In the genomic region with DNA sequence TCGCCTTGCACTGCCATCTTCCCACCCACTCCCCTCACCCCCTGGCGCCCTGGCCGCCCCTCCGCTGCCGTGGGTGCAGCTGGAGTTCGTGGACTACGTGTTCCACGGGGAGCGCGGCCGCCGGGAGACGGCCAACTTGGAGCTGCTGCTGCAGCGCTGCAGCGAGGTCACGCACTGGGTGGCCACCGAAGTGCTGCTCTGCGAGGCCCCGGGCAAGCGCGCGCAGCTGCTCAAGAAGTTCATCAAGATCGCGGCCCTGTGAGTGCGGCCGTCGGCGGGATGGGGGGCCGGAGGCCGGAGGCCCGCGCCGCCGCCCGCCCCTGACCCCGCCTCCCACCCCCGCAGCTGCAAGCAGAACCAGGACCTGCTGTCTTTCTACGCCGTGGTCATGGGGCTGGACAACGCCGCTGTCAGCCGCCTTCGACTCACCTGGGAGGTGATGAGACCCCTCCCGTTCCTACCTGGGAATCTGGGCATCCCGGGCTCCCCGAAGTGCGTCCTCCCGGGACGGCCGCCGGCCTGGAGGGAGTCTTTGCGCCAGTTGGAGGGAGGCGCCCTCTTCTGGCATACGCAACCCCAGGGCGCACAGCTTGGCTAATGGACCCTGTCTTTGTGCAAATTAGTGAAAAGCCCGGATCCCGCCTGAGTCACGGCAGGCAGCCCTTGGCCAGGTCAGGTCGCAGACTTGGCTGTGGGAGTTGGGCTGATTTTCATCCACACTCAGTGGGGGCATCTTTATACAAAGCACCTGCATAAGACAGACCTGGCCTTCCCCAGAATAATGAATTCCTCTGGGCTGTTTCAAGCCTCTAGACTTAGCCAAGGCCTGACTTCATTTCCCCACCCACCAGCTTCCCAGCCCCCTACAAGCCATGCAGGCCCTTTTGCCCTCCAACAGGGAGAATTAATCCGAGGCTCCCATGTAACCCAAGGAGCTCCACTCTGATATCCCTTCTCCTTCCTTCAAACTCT, we compare ENCODE assay signal across 8 cellular contexts. TPM values are rescaled to one million over a fixed set of nuclear protein-coding genes. Genes with fewer than 3 reads are reported as not detected.
DNase-seq lines count a peak whose midpoint lies in the region; ATAC-seq and TF ChIP-seq lines count a peak whose summit lies in the region.

No MANE protein-coding gene starts in this region.

- no peaks in the 10 kb centered on the region for H3K9me3 ChIP-seq in OCI-LY1 (ENCODE audit: low read length)

- peak overlapping the region; percentile 95 for H3K4me2 ChIP-seq in OCI-LY1 (ENCODE audit: low read length)

- H3K27me3 Mint-ChIP-seq in activated T-helper 1 cell treated with anti-CD3 and anti-CD28 coated beads, Interleukin-12 subunit alpha, Interleukin-12 subunit beta, Interleukin-2, Interleukin-4 antibody, amounts not matched to agents 30 ng/mL and 10 ng/mL and 1 ng/mL, durations not matched to agents 14 hours and 24 hours and 36 hours (ENCODE audit: insufficient read depth), result peaks cover 2% of the 10 kb centered on the region
- H3K27me3 Mint-ChIP-seq in natural killer cell treated with Interleukin-12 subunit alpha and Interleukin-12 subunit beta and Interleukin-15 and Interleukin-18, amount 100 ng/mL, for 72 hours, result peaks cover 0 to 4% of the 10 kb centered on the region in 2 donors

- H3K27ac ChIP-seq in OCI-LY1 (ENCODE audit: low read depth, low read length, poor library complexity, severe bottlenecking), result no peak overlapping the region

- no peaks in the 10 kb centered on the region for H3K27me3 ChIP-seq in OCI-LY1 (ENCODE audit: insufficient read depth, low read length)

- peak; percentile 84 for TF ChIP-seq CTCF in GM13976 (IDR thresholded peaks at IDR 0.05; ENCODE audit: borderline replicate concordance, control extremely low read depth, extremely low read depth, insufficient read depth, missing control alignments)
- peak; percentile 92 for TF ChIP-seq CTCF in OCI-LY1 (IDR thresholded peaks at IDR 0.05; ENCODE audit: low read length)
- peak; percentile 77 for TF ChIP-seq CTCF in fibroblast of the aortic adventitia (IDR thresholded peaks at IDR 0.05; ENCODE audit: insufficient read depth, low read length)

- H3K27ac Mint-ChIP-seq in activated T-helper 1 cell treated with anti-CD3 and anti-CD28 coated beads, Interleukin-12 subunit alpha, Interleukin-12 subunit beta, Interleukin-2, Interleukin-4 antibody, amounts not matched to agents 30 ng/mL and 10 ng/mL and 1 ng/mL, durations not matched to agents 14 hours and 24 hours and 36 hours, result peak overlapping the region; percentile 79
- H3K27ac Mint-ChIP-seq in natural killer cell treated with Interleukin-12 subunit alpha and Interleukin-12 subunit beta and Interleukin-15 and Interleukin-18, amount 100 ng/mL, for 72 hours, result no peak overlapping the region

- no peaks in the 10 kb centered on the region for H3F3A ChIP-seq in OCI-LY1 (ENCODE audit: insufficient read depth, low read length)

- no peaks in the 10 kb centered on the region for H3K79me2 ChIP-seq in OCI-LY1 (ENCODE audit: insufficient read depth, low read length)

- in situ Hi-C loops in GM13976 (cut with MboI; ENCODE audit: low sequenced_read_pairs, unreplicated experiment), result no loop called here

- peaks cover 5% of the 10 kb centered on the region for H3K36me3 Mint-ChIP-seq in activated T-helper 1 cell treated with anti-CD3 and anti-CD28 coated beads, Interleukin-12 subunit alpha, Interleukin-12 subunit beta, Interleukin-2, Interleukin-4 antibody, amounts not matched to agents 30 ng/mL and 10 ng/mL and 1 ng/mL, durations not matched to agents 14 hours and 24 hours and 36 hours (ENCODE audit: low read depth)
- no peaks in the 10 kb centered on the region for H3K36me3 Mint-ChIP-seq in natural killer cell treated with Interleukin-12 subunit alpha and Interleukin-12 subunit beta and Interleukin-15 and Interleukin-18, amount 100 ng/mL, for 72 hours

- H4K20me1 ChIP-seq in OCI-LY1 (ENCODE audit: insufficient read depth, low read length), result no peaks in the 10 kb centered on the region

- H3K4me1 ChIP-seq in OCI-LY1 (ENCODE audit: insufficient read depth, low read length, severe bottlenecking), result peaks cover 13% of the 10 kb centered on the region

- no peaks in the 10 kb centered on the region for H3K36me3 ChIP-seq in OCI-LY1 (ENCODE audit: insufficient read depth, low read length)

- peaks cover 16% of the 10 kb centered on the region for H3K4me1 Mint-ChIP-seq in activated T-helper 1 cell treated with anti-CD3 and anti-CD28 coated beads, Interleukin-12 subunit alpha, Interleukin-12 subunit beta, Interleukin-2, Interleukin-4 antibody, amounts not matched to agents 30 ng/mL and 10 ng/mL and 1 ng/mL, durations not matched to agents 14 hours and 24 hours and 36 hours (ENCODE audit: low read depth)
- H3K4me1 Mint-ChIP-seq in natural killer cell treated with Interleukin-12 subunit alpha and Interleukin-12 subunit beta and Interleukin-15 and Interleukin-18, amount 100 ng/mL, for 72 hours (ENCODE audit: low read depth in 2 of 2), result peaks cover 0 to 3% of the 10 kb centered on the region in 2 donors

- H3K4me3 Mint-ChIP-seq in activated T-helper 1 cell treated with anti-CD3 and anti-CD28 coated beads, Interleukin-12 subunit alpha, Interleukin-12 subunit beta, Interleukin-2, Interleukin-4 antibody, amounts not matched to agents 30 ng/mL and 10 ng/mL and 1 ng/mL, durations not matched to agents 14 hours and 24 hours and 36 hours, result peak overlapping the region; percentile 92
- H3K4me3 Mint-ChIP-seq in natural killer cell treated with Interleukin-12 subunit alpha and Interleukin-12 subunit beta and Interleukin-15 and Interleukin-18, amount 100 ng/mL, for 72 hours, result peak overlapping the region; percentile 82

- H3K4me3 ChIP-seq in OCI-LY1 (ENCODE audit: low read depth, low read length, poor library complexity, severe bottlenecking) (peak overlapping the region; percentile 70), fibroblast of the aortic adventitia (ENCODE audit: low read depth, low read length) (peak overlapping the region; percentile 65)

- intact Hi-C loops in activated T-helper 1 cell treated with anti-CD3 and anti-CD28 coated beads, Interleukin-12 subunit alpha, Interleukin-12 subunit beta, Interleukin-2, Interleukin-4 antibody, amounts not matched to agents 30 ng/mL and 10 ng/mL and 1 ng/mL, durations not matched to agents 14 hours and 24 hours and 36 hours (cut with micrococcal nuclease), result loop anchor here (1.0 to 2.0 kb wide), 3 partner anchors 15 to 178 kb away; partner anchors contain the start of gene RAPGEFL1

- peak overlapping the region; percentile 71 for H3K9ac ChIP-seq in OCI-LY1 (ENCODE audit: low read length)

- no peaks in the 10 kb centered on the region for H3K9me2 ChIP-seq in OCI-LY1 (ENCODE audit: low read depth, low read length)

- H2AFZ ChIP-seq in OCI-LY1 (ENCODE audit: low read length), result no peak overlapping the region

- peak; percentile 73 for ATAC-seq in HG03108 (IDR thresholded peaks at IDR 0.05; ENCODE audit: unreplicated experiment)
- ATAC-seq in natural killer cell treated with Interleukin-12 subunit alpha and Interleukin-12 subunit beta and Interleukin-15 and Interleukin-18, amount 100 ng/mL, for 72 hours, result peak; percentile 79 to 89

- no peaks in the 10 kb centered on the region for H3K9me3 Mint-ChIP-seq in activated T-helper 1 cell treated with anti-CD3 and anti-CD28 coated beads, Interleukin-12 subunit alpha, Interleukin-12 subunit beta, Interleukin-2, Interleukin-4 antibody, amounts not matched to agents 30 ng/mL and 10 ng/mL and 1 ng/mL, durations not matched to agents 14 hours and 24 hours and 36 hours
- H3K9me3 Mint-ChIP-seq in natural killer cell treated with Interleukin-12 subunit alpha and Interleukin-12 subunit beta and Interleukin-15 and Interleukin-18, amount 100 ng/mL, for 72 hours, result no peaks in the 10 kb centered on the region

- DNase-seq in GM13976 (ENCODE audit: low spot score) (peak; percentile 88), fibroblast of the aortic adventitia (ENCODE audit: low read depth) (peak; percentile 75), NCI-H146 treated with DMSO at 0.1 percent for 48 hours (lab: John Stamatoyannopoulos, UW; ENCODE audit: unreplicated experiment) (no peak)
- peak; percentile 53 for DNase-seq in activated T-helper 1 cell treated with anti-CD3 and anti-CD28 coated beads, Interleukin-12 subunit alpha, Interleukin-12 subunit beta, Interleukin-2, Interleukin-4 antibody, amounts not matched to agents 30 ng/mL and 10 ng/mL and 1 ng/mL, durations not matched to agents 14 hours and 24 hours and 36 hours (ENCODE audit: low spot score)
- DNase-seq in natural killer cell treated with Interleukin-12 subunit alpha and Interleukin-12 subunit beta and Interleukin-15 and Interleukin-18, amount 100 ng/mL, for 72 hours (ENCODE audit: low spot score), result peak; percentile 81
- peak; percentile 63 for DNase-seq in stimulated activated naive CD4-positive, alpha-beta T cell treated with Interleukin-2 at 50 U/mL for 16 hours (lab: John Stamatoyannopoulos, UW)

RNA-seq across cellular contexts. Expression of gene RAPGEFL1, which starts 14.3 kb away (rescaled TPM):
- total RNA-seq in activated T-helper 1 cell treated with anti-CD3 and anti-CD28 coated beads, Interleukin-12 subunit alpha, Interleukin-12 subunit beta, Interleukin-2, Interleukin-4 antibody, amounts not matched to agents 30 ng/mL and 10 ng/mL and 1 ng/mL, durations not matched to agents 14 hours and 24 hours and 36 hours, result 11.8 and 13.0 TPM in 2 replicates
- 2.1 and 3.8 TPM in 2 replicates for total RNA-seq in fibroblast of the aortic adventitia (ENCODE audit: low replicate concordance)
- total RNA-seq in natural killer cell treated with Interleukin-12 subunit alpha and Interleukin-12 subunit beta and Interleukin-15 and Interleukin-18, amount 100 ng/mL, for 72 hours, result 10 to 100 TPM in 1 of 2 donors, 1 to 10 TPM in 1; 5.9 to 17.2 TPM

RNA-seq across cellular contexts. Expression of gene WIPF2, which starts 27.6 kb away (rescaled TPM):
- 25.8 and 27.6 TPM in 2 replicates for total RNA-seq in activated T-helper 1 cell treated with anti-CD3 and anti-CD28 coated beads, Interleukin-12 subunit alpha, Interleukin-12 subunit beta, Interleukin-2, Interleukin-4 antibody, amounts not matched to agents 30 ng/mL and 10 ng/mL and 1 ng/mL, durations not matched to agents 14 hours and 24 hours and 36 hours
- total RNA-seq in fibroblast of the aortic adventitia (ENCODE audit: low replicate concordance), result 4.1 and 9.6 TPM in 2 replicates
- total RNA-seq in natural killer cell treated with Interleukin-12 subunit alpha and Interleukin-12 subunit beta and Interleukin-15 and Interleukin-18, amount 100 ng/mL, for 72 hours, result 10 to 100 TPM; 32.4 to 34.6 TPM

RNA-seq across cellular contexts. Expression of gene CASC3, which starts 51.2 kb away (rescaled TPM):
- total RNA-seq in activated T-helper 1 cell treated with anti-CD3 and anti-CD28 coated beads, Interleukin-12 subunit alpha, Interleukin-12 subunit beta, Interleukin-2, Interleukin-4 antibody, amounts not matched to agents 30 ng/mL and 10 ng/mL and 1 ng/mL, durations not matched to agents 14 hours and 24 hours and 36 hours, result 117 TPM in 2 replicates
- 53.3 and 83.6 TPM in 2 replicates for total RNA-seq in fibroblast of the aortic adventitia (ENCODE audit: low replicate concordance)
- total RNA-seq in natural killer cell treated with Interleukin-12 subunit alpha and Interleukin-12 subunit beta and Interleukin-15 and Interleukin-18, amount 100 ng/mL, for 72 hours, result 100 to 1,000 TPM in 1 of 2 donors, 10 to 100 TPM in 1; 83.1 to 101 TPM
